Comparison of ENCODE assay signal across 24 cellular contexts in genomic region chr2:240705204-240705781, GRCh38. TPM values are rescaled to one million over a fixed set of nuclear protein-coding genes. Genes with fewer than 3 reads are reported as not detected.
DNase-seq lines count a peak whose midpoint lies in the region; ATAC-seq lines count a peak whose summit lies in the region.
"Had no signal": no experiment of that assay in that cellular context is flagged by ENCODE, and none has a peak within 500 bp of the region (broad histone marks: within the 10 kb centered on the region; RNA-seq: fewer than 3 reads in every experiment).

No MANE protein-coding gene starts in this region.

- no peaks in the 10 kb centered on the region for H3K9me3 Mint-ChIP-seq in CD8-positive, alpha-beta memory T cell
- H3K9me3 Mint-ChIP-seq in activated T-cell treated with anti-CD3 and anti-CD28 coated beads, Interleukin-2, amount 50 U/mL, for 72 hours: no peaks in the 10 kb centered on the region
- H3K9me3 Mint-ChIP-seq: activated B cell treated with CpG ODN at 0.5 μM for 24 hours; CD14-positive monocyte; HFFc6; stimulated activated memory B cell treated with anti-CD40 and anti-IgM and Interleukin-4, amounts not matched to agents 10 μg/mL and 1 μg/mL and 100 μg/mL, for 72 hours had no signal

- H3K27ac Mint-ChIP-seq in CD8-positive, alpha-beta memory T cell: peak overlapping the region in 3 of 8 donors; percentile 5 to 50 (median 48)
- peak overlapping the region; percentile 83 for H3K27ac Mint-ChIP-seq in activated T-cell treated with anti-CD3 and anti-CD28 coated beads, Interleukin-2, amount 50 U/mL, for 72 hours
- H3K27ac Mint-ChIP-seq: activated B cell treated with CpG ODN at 0.5 μM for 24 hours; HFFc6; naive B cell; stimulated activated memory B cell treated with anti-CD40 and anti-IgM and Interleukin-4, amounts not matched to agents 10 μg/mL and 1 μg/mL and 100 μg/mL, for 72 hours had no signal

- CTCF ChIA-PET in CD8-positive, alpha-beta memory T cell (lab: Charles Lee): interaction anchor here (1.3 to 2.0 kb wide), 2 partner anchors 119 to 191 kb away, joined by 3 to 6 read pairs; partner anchors contain the start of gene CAPN10

- no peaks in the 10 kb centered on the region for H3K9me3 ChIP-seq in CD8-positive, alpha-beta memory T cell (ENCODE audit: low read length)
- H3K9me3 ChIP-seq: heart left ventricle, prostate gland, tibial artery had no signal

- no peak overlapping the region for H3K27ac ChIP-seq in CD8-positive, alpha-beta memory T cell (ENCODE audit: low read depth, low read length)
- H3K27ac ChIP-seq: heart left ventricle, prostate gland, tibial artery had no signal

- POLR2A ChIA-PET in CD8-positive, alpha-beta memory T cell (lab: Charles Lee): no interaction called here

- no peaks in the 10 kb centered on the region for H3K36me3 ChIP-seq in CD8-positive, alpha-beta memory T cell (ENCODE audit: insufficient read depth, low read length)
- H3K36me3 ChIP-seq: heart left ventricle, prostate gland, tibial artery had no signal

- DNase-seq in activated CD8-positive, alpha-beta memory T cell treated with anti-CD3 and anti-CD28 coated beads for 24 hours: peak; percentile 61
- no peak for DNase-seq in activated CD8-positive, alpha-beta memory T cell treated with anti-CD3 and anti-CD28 coated beads, Interleukin-2, amount 50 U/mL, for 4 hours
- DNase-seq in CD8-positive, alpha-beta memory T cell: peak in 1 of 5 donors; percentile 38
- no peak for DNase-seq in activated T-cell treated with anti-CD3 and anti-CD28 coated beads, Interleukin-2, amount 50 U/mL, for 72 hours
- DNase-seq in medulla oblongata (ENCODE audit: extremely low spot score) (peak; percentile 51), DMS53 treated with DMSO at 0.1 percent for 48 hours (lab: John Stamatoyannopoulos, UW; ENCODE audit: unreplicated experiment) (no peak), NCI-H2171 treated with DMSO at 0.1 percent for 48 hours (lab: John Stamatoyannopoulos, UW) (no peak)
- no peak for DNase-seq in stimulated activated CD8-positive, alpha-beta memory T cell treated with anti-CD3 and anti-CD28 coated beads, Interleukin-4, amount 100 ng/mL, for 48 hours
- DNase-seq: activated B cell treated with CpG ODN at 0.5 μM for 24 hours; effector memory CD4-positive, alpha-beta T cell; HFFc6; Kasumi-1; naive B cell; NCI-H1105; OCI-M1; SIG-M5; tibial artery had no signal

- no peak overlapping the region for H3K4me3 ChIP-seq in CD8-positive, alpha-beta memory T cell (ENCODE audit: low read length)
- H3K4me3 ChIP-seq: heart left ventricle, prostate gland, tibial artery had no signal

- ATAC-seq in activated T-cell treated with anti-CD3 and anti-CD28 coated beads, Interleukin-2, amount 50 U/mL, for 72 hours (replicated peaks in 1 of 2): peak in 1 of 2 donors; percentile 43
- ATAC-seq: stimulated activated memory B cell treated with anti-CD40 and anti-IgM and Interleukin-4, amounts not matched to agents 10 μg/mL and 1 μg/mL and 100 μg/mL, for 72 hours had no signal

- peaks cover 11 to 13% (median 13%) of the 10 kb centered on the region in 3 donors for H3K4me1 Mint-ChIP-seq in CD8-positive, alpha-beta memory T cell
- peaks cover 13% of the 10 kb centered on the region for H3K4me1 Mint-ChIP-seq in activated T-cell treated with anti-CD3 and anti-CD28 coated beads, Interleukin-2, amount 50 U/mL, for 72 hours (ENCODE audit: low read depth)
- H3K4me1 Mint-ChIP-seq: activated B cell treated with CpG ODN at 0.5 μM for 24 hours, naive B cell had no signal

- H3K27me3 Mint-ChIP-seq in CD8-positive, alpha-beta memory T cell: peaks cover 11 to 38% of the 10 kb centered on the region in 2 donors
- H3K27me3 Mint-ChIP-seq in activated T-cell treated with anti-CD3 and anti-CD28 coated beads, Interleukin-2, amount 50 U/mL, for 72 hours (ENCODE audit: low read depth): peaks cover 25% of the 10 kb centered on the region

- H3K4me3 Mint-ChIP-seq in CD8-positive, alpha-beta memory T cell: peak overlapping the region in 6 of 7 donors; percentile 14 to 63 (median 44)
- peak overlapping the region; percentile 60 to 96 for H3K4me3 Mint-ChIP-seq in activated T-cell treated with anti-CD3 and anti-CD28 coated beads, Interleukin-2, amount 50 U/mL, for 72 hours
- H3K4me3 Mint-ChIP-seq: activated B cell treated with CpG ODN at 0.5 μM for 24 hours; HFFc6; stimulated activated memory B cell treated with anti-CD40 and anti-IgM and Interleukin-4, amounts not matched to agents 10 μg/mL and 1 μg/mL and 100 μg/mL, for 72 hours had no signal

- no peaks in the 10 kb centered on the region for H3K36me3 Mint-ChIP-seq in CD8-positive, alpha-beta memory T cell
- H3K36me3 Mint-ChIP-seq in activated T-cell treated with anti-CD3 and anti-CD28 coated beads, Interleukin-2, amount 50 U/mL, for 72 hours (ENCODE audit: insufficient read depth in 2 of 2): no peaks in the 10 kb centered on the region
- H3K36me3 Mint-ChIP-seq: CD14-positive monocyte; naive B cell; stimulated activated memory B cell treated with anti-CD40 and anti-IgM and Interleukin-4, amounts not matched to agents 10 μg/mL and 1 μg/mL and 100 μg/mL, for 72 hours had no signal

- no peaks in the 10 kb centered on the region for H3K27me3 ChIP-seq in CD8-positive, alpha-beta memory T cell (ENCODE audit: insufficient read depth, low read length, poor library complexity, severe bottlenecking)

- peaks cover 13% of the 10 kb centered on the region for H3K4me1 ChIP-seq in CD8-positive, alpha-beta memory T cell (ENCODE audit: insufficient read depth, low read length)
- H3K4me1 ChIP-seq: prostate gland, tibial artery had no signal

RNA-seq across cellular contexts. Expression of gene AQP12A, which starts 13.6 kb away (rescaled TPM):
- total RNA-seq in CD8-positive, alpha-beta memory T cell: not detected
- polyA plus RNA-seq in CD8-positive, alpha-beta memory T cell: not detected
- not detected for total RNA-seq in activated T-cell treated with anti-CD3 and anti-CD28 coated beads, Interleukin-2, amount 50 U/mL, for 72 hours
- total RNA-seq: activated B cell treated with CpG ODN at 0.5 μM for 24 hours; heart left ventricle; HFFc6; HT1080; lung microvascular endothelial cell; prostate gland; T-helper 2 cell treated with Interferon-gamma antibody and Interleukin-4, amounts not matched to agents 100 ng/mL and 5 ng/mL, for 36 hours had no signal
- polyA plus RNA-seq: CD14-positive monocyte, heart left ventricle had no signal

RNA-seq across cellular contexts. Expression of gene AQP12B, which starts 22.6 kb away (rescaled TPM):
- not detected for total RNA-seq in CD8-positive, alpha-beta memory T cell
- polyA plus RNA-seq in CD8-positive, alpha-beta memory T cell: not detected
- total RNA-seq in activated T-cell treated with anti-CD3 and anti-CD28 coated beads, Interleukin-2, amount 50 U/mL, for 72 hours: not detected
- total RNA-seq: activated B cell treated with CpG ODN at 0.5 μM for 24 hours; heart left ventricle; HFFc6; HT1080; lung microvascular endothelial cell; prostate gland; T-helper 2 cell treated with Interferon-gamma antibody and Interleukin-4, amounts not matched to agents 100 ng/mL and 5 ng/mL, for 36 hours had no signal
- polyA plus RNA-seq: CD14-positive monocyte, heart left ventricle had no signal

Comparison
In these comparisons a context has a peak if more than half of its experiments do, and no peak if none do; other contexts are left out.
1. DNase-seq: peak in activated CD8-positive, alpha-beta memory T cell treated with anti-CD3 and anti-CD28 coated beads for 24 hours (single experiment) and medulla oblongata (single experiment); none in activated CD8-positive, alpha-beta memory T cell treated with anti-CD3 and anti-CD28 coated beads, Interleukin-2, amount 50 U/mL, for 4 hours (single experiment), activated T-cell treated with anti-CD3 and anti-CD28 coated beads, Interleukin-2, amount 50 U/mL, for 72 hours (0 of 2), stimulated activated CD8-positive, alpha-beta memory T cell treated with anti-CD3 and anti-CD28 coated beads, Interleukin-4, amount 100 ng/mL, for 48 hours (single experiment), DMS53 treated with DMSO at 0.1 percent for 48 hours (single experiment) and NCI-H2171 treated with DMSO at 0.1 percent for 48 hours (single experiment).